Comparison of ENCODE assay signal across 17 cellular contexts in the genomic region with DNA sequence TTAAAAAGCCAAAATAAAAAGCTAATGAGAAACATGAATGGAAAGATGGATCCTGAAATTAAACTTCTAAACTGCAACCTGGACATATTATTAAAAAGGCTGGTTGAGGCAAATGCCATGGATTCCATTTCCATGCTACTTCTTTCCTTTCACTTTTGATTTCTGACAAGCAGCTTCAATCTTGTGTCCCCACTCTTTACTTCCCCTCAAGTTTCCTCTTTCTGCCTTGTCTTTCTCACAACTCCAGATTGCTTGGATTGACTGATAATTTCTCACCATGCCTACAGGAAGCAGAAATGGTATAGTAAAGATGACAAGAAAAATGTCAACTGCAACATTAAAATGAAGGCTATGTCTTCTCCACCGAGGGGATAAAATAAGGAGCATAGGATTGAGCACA.
"Had no signal": no experiment of that assay in that cellular context is flagged by ENCODE, and none has a peak within 500 bp of the region (broad histone marks: within the 10 kb centered on the region; RNA-seq: fewer than 3 reads in every experiment).

No MANE protein-coding gene starts in this region.

- H3K36me3 ChIP-seq: brain microvascular endothelial cell, suprapubic skin had no signal

- H3K27ac ChIP-seq: brain microvascular endothelial cell, suprapubic skin had no signal

- DNase-seq: activated CD4-positive, alpha-beta memory T cell treated with anti-CD3 and anti-CD28 coated beads for 36 hours; activated CD4-positive, alpha-beta T cell treated with anti-CD3 and anti-CD28 coated beads for 1 hour; activated gamma-delta T cell; activated naive CD8-positive, alpha-beta T cell treated with anti-CD3 and anti-CD28 coated beads for 36 hours; activated T-cell treated with anti-CD3 and anti-CD28 coated beads, Interleukin-2, amount 50 U/mL, for 48 hours; brain microvascular endothelial cell; endodermal cell; erythroblast; left colon; mucosa of descending colon; natural killer cell; nucleus accumbens; stimulated activated CD4-positive, alpha-beta T cell treated with anti-CD3 and anti-CD28 coated beads, Interleukin-2, amount 100 ng/mL, for 48 hours; stimulated activated CD8-positive, alpha-beta memory T cell treated with anti-CD3 and anti-CD28 coated beads, Interleukin-4, amount 100 ng/mL, for 48 hours; stimulated activated naive CD8-positive, alpha-beta T cell treated with anti-CD3 and anti-CD28 coated beads, Interleukin-15, Interleukin-2, amounts not matched to agents 100 U/mL and 50 U/mL, for 24 hours had no signal

- ATAC-seq: left colon; mucosa of descending colon; natural killer cell; sciatic nerve; stimulated activated naive CD8-positive, alpha-beta T cell treated with anti-CD3 and anti-CD28 coated beads, Interleukin-15, Interleukin-2, amounts not matched to agents 100 U/mL and 50 U/mL, for 24 hours had no signal

- H3K4me1 ChIP-seq: suprapubic skin had no signal

- H3K4me3 ChIP-seq: mucosa of descending colon, suprapubic skin had no signal

- H3K9me3 ChIP-seq: mucosa of descending colon, suprapubic skin had no signal

- H3K27me3 ChIP-seq: brain microvascular endothelial cell, suprapubic skin had no signal
